33 cellular contexts compared by ENCODE assay signal in genomic region chr17:71878998-71879397, GRCh38.
"Had no signal": no experiment of that assay in that cellular context is flagged by ENCODE, and none has a peak within 500 bp of the region (broad histone marks: within the 10 kb centered on the region; RNA-seq: fewer than 3 reads in every experiment).

No MANE protein-coding gene starts in this region.

- H3K36me3 ChIP-seq: adrenal gland, ascending aorta, brain microvascular endothelial cell, breast epithelium, cardiac muscle cell had no signal

- DNase-seq: activated effector memory CD4-positive, alpha-beta T cell treated with anti-CD3 and anti-CD28 coated beads, Interleukin-2, amount 50 U/mL, for 16 hours; activated effector memory CD4-positive, alpha-beta T cell treated with Interleukin-2 at 50 U/mL for 16 hours; activated gamma-delta T cell; activated gamma-delta T cell treated with Interleukin-2 at 50 U/mL for 16 hours; activated naive CD4-positive, alpha-beta T cell; activated naive CD4-positive, alpha-beta T cell treated with anti-CD3 and anti-CD28 coated beads for 36 hours; activated naive CD4-positive, alpha-beta T cell treated with anti-CD3 and anti-CD28 coated beads, Interleukin-2, amount 10 ng/mL, durations not matched to agents 7 days and 5 days; activated naive CD4-positive, alpha-beta T cell treated with anti-CD3 and anti-CD28 coated beads, Interleukin-2, amount 50 U/mL, for 16 hours; activated naive CD4-positive, alpha-beta T cell treated with Interleukin-2 at 50 U/mL for 16 hours; activated naive CD8-positive, alpha-beta T cell treated with anti-CD3 and anti-CD28 coated beads for 36 hours; activated naive CD8-positive, alpha-beta T cell treated with anti-CD3 and anti-CD28 coated beads, Interleukin-2, amount 10 ng/mL, durations not matched to agents 7 days and 5 days; activated naive CD8-positive, alpha-beta T cell treated with anti-CD3 and anti-CD28 coated beads, Interleukin-2, amount 50 U/mL, for 24 hours; activated T-cell treated with anti-CD3 and anti-CD28 coated beads, Interleukin-2, amount 50 U/mL, for 4 hours; activated T-cell treated with anti-CD3 and anti-CD28 coated beads, Interleukin-2, amount 50 U/mL, for 48 hours; activated T-cell treated with anti-CD3 and anti-CD28 coated beads, Interleukin-2, amount 50 U/mL, for 72 hours; adrenal gland; amniotic stem cell; amygdala; anterior cingulate cortex; aorta; body of pancreas; brain microvascular endothelial cell; caudate nucleus; central memory CD4-positive, alpha-beta T cell; cerebellar nuclear complex had no signal

- ATAC-seq: activated naive CD4-positive, alpha-beta T cell treated with anti-CD3 and anti-CD28 coated beads, Interleukin-2, amount 50 U/mL, for 72 hours; activated naive CD8-positive, alpha-beta T cell treated with anti-CD3 and anti-CD28 coated beads, Interleukin-2, amount 50 U/mL, for 24 hours; activated T-cell treated with anti-CD3 and anti-CD28 coated beads, Interleukin-2, amount 50 U/mL, for 4 hours; activated T-cell treated with anti-CD3 and anti-CD28 coated beads, Interleukin-2, amount 50 U/mL, for 72 hours; activated T-helper 17 cell treated with anti-CD3 and anti-CD28 coated beads, Interleukin-2, amount 50 U/mL, for 72 hours; body of pancreas had no signal

- H3K27ac ChIP-seq: adrenal gland, ascending aorta, body of pancreas, brain microvascular endothelial cell, breast epithelium, cardiac muscle cell had no signal

- H3K4me1 ChIP-seq: adrenal gland, ascending aorta, body of pancreas, breast epithelium had no signal

- H3K27me3 ChIP-seq: adrenal gland, ascending aorta, body of pancreas, brain microvascular endothelial cell, breast epithelium, cardiac muscle cell had no signal

- FAIRE-seq: astrocyte, bronchial epithelial cell, colon had no signal

- H3K4me3 ChIP-seq: adrenal gland, ascending aorta, body of pancreas, breast epithelium, cardiac muscle cell had no signal

- H3K9me3 ChIP-seq: adrenal gland, ascending aorta, body of pancreas, breast epithelium had no signal
